Comparison of ENCODE assay signal across 7 cellular contexts in genomic region chr1:214446772-214447556, GRCh38.
DNase-seq lines count a peak whose midpoint lies in the region; ATAC-seq and TF ChIP-seq lines count a peak whose summit lies in the region.

No MANE protein-coding gene starts in this region.

- H3K4me1 ChIP-seq in upper lobe of right lung, result no peaks in the 10 kb centered on the region

- no peaks in the 10 kb centered on the region for H3K9me3 ChIP-seq in upper lobe of right lung

- intact Hi-C loops in upper lobe of right lung (cut with DNase I), result no loop called here

- no peaks in the 10 kb centered on the region for H3K27me3 ChIP-seq in upper lobe of right lung

- peak overlapping the region; percentile 85 for H3K27ac Mint-ChIP-seq in activated naive CD8-positive, alpha-beta T cell treated with anti-CD3 and anti-CD28 coated beads for 36 hours

- no peak for TF ChIP-seq CTCF in upper lobe of right lung (IDR thresholded peaks at IDR 0.05)

- no peak for DNase-seq in activated naive CD8-positive, alpha-beta T cell treated with anti-CD3 and anti-CD28 coated beads for 36 hours
- DNase-seq in inferior parietal cortex (ENCODE audit: extremely low spot score), result peak; percentile 62
- DNase-seq in upper lobe of right lung, result no peak
- no peak for DNase-seq in stimulated activated naive CD4-positive, alpha-beta T cell treated with Interleukin-2 at 50 U/mL for 16 hours (lab: John Stamatoyannopoulos, UW)
- no peak for DNase-seq in NOMO-1 treated with dmso at 0.1 percent for 144 hours (lab: John Stamatoyannopoulos, UW; ENCODE audit: unreplicated experiment)

- no peak overlapping the region for H3K4me3 ChIP-seq in upper lobe of right lung

- H3K4me3 Mint-ChIP-seq in activated naive CD8-positive, alpha-beta T cell treated with anti-CD3 and anti-CD28 coated beads for 36 hours, result no peak overlapping the region

- H3K9me3 Mint-ChIP-seq in activated naive CD8-positive, alpha-beta T cell treated with anti-CD3 and anti-CD28 coated beads for 36 hours, result peaks cover 2% of the 10 kb centered on the region

- peaks cover 6% of the 10 kb centered on the region for H3K27me3 Mint-ChIP-seq in activated naive CD8-positive, alpha-beta T cell treated with anti-CD3 and anti-CD28 coated beads for 36 hours

- no peaks in the 10 kb centered on the region for H3K36me3 Mint-ChIP-seq in activated naive CD8-positive, alpha-beta T cell treated with anti-CD3 and anti-CD28 coated beads for 36 hours

- H3K36me3 ChIP-seq in upper lobe of right lung, result no peaks in the 10 kb centered on the region

- peaks cover 25% of the 10 kb centered on the region for H3K4me1 Mint-ChIP-seq in activated naive CD8-positive, alpha-beta T cell treated with anti-CD3 and anti-CD28 coated beads for 36 hours

- no peak overlapping the region for H3K27ac ChIP-seq in upper lobe of right lung

- ATAC-seq in GM19395 (IDR thresholded peaks at IDR 0.05; ENCODE audit: unreplicated experiment) (peak; percentile 60), HG03575 (IDR thresholded peaks at IDR 0.05; ENCODE audit: extremely low read depth, insufficient number of reproducible peaks, low FRiP score, unreplicated experiment) (peak; percentile 43), upper lobe of right lung (peak; percentile 49)
